Comparison of ENCODE assay signal across 21 cellular contexts in genomic region chr1:108785264-108785663, GRCh38. TPM values are rescaled to one million over a fixed set of nuclear protein-coding genes. Genes with fewer than 3 reads are reported as not detected.
DNase-seq lines count a peak whose midpoint lies in the region; ATAC-seq, FAIRE-seq and TF ChIP-seq lines count a peak whose summit lies in the region.
"Had no signal": no experiment of that assay in that cellular context is flagged by ENCODE, and none has a peak within 500 bp of the region (broad histone marks: within the 10 kb centered on the region; RNA-seq: fewer than 3 reads in every experiment).

No MANE protein-coding gene starts in this region.

- H3K23ac ChIP-seq in mesendoderm (ENCODE audit: low read length) = no peak overlapping the region

- H3K4me2 ChIP-seq in HepG2 (ENCODE audit: low read depth, low read length) = no peak overlapping the region
- H3K4me2 ChIP-seq in mesendoderm (ENCODE audit: low read length) = no peak overlapping the region
- H3K4me2 ChIP-seq: BLaER1 treated with 17β-estradiol and CSF1 and Interleukin-3, amounts not matched to agents 10 nM and 100 nM; KMS-11 had no signal

- no TSS peak for BruUV-seq in HepG2 (replicated peaks; lab: Mats Ljungman, UMichigan)

- H3K79me2 ChIP-seq in HepG2 (ENCODE audit: insufficient read depth, low read length) (no peaks in the 10 kb centered on the region), mesendoderm (ENCODE audit: control insufficient read depth, insufficient read depth, low read length) (no peaks in the 10 kb centered on the region)

- no peak overlapping the region for H2BK15ac ChIP-seq in mesendoderm (replicated peaks; ENCODE audit: low read depth)

- H3K27ac ChIP-seq in HepG2 (ENCODE audit: extremely low read length, insufficient read depth, low read length) (no peak overlapping the region), right lobe of liver (no peak overlapping the region), mesendoderm (ENCODE audit: low read depth, low read length) (no peak overlapping the region)
- H3K27ac ChIP-seq: BLaER1 treated with 17β-estradiol and CSF1 and Interleukin-3, amounts not matched to agents 10 nM and 100 nM; KMS-11 had no signal

- no peak overlapping the region for H2AFZ ChIP-seq in HepG2 (ENCODE audit: low read length)

- H3K27me3 Mint-ChIP-seq in endothelial cell (ENCODE audit: unreplicated experiment) = no peaks in the 10 kb centered on the region
- H3K27me3 Mint-ChIP-seq: B cell; CD4-positive, CD25-positive, alpha-beta regulatory T cell had no signal

- H4K5ac ChIP-seq in mesendoderm (ENCODE audit: low read length) = no peak overlapping the region

- H3K4me3 ChIP-seq in HepG2 (replicated peaks in 1 of 3; ENCODE audit: insufficient read depth in 1 of 3, low read depth in 2 of 3, low read length in 3 of 3) (no peak overlapping the region), right lobe of liver (no peak overlapping the region), NT2/D1 (ENCODE audit: insufficient read length, low read depth) (no peak overlapping the region), mesendoderm (ENCODE audit: low read length) (no peak overlapping the region)
- H3K4me3 ChIP-seq: GM12878 had no signal

- peaks cover 19% of the 10 kb centered on the region for H3K9me3 Mint-ChIP-seq in endothelial cell (ENCODE audit: unreplicated experiment)

- no peaks in the 10 kb centered on the region for H3K4me1 ChIP-seq in HepG2 (ENCODE audit: insufficient read depth, low read length)
- no peaks in the 10 kb centered on the region for H3K4me1 ChIP-seq in right lobe of liver
- no peaks in the 10 kb centered on the region for H3K4me1 ChIP-seq in NT2/D1 (ENCODE audit: insufficient read depth, insufficient read length)
- H3K4me1 ChIP-seq in mesendoderm (ENCODE audit: control insufficient read depth, low read depth, low read length) = no peaks in the 10 kb centered on the region
- H3K4me1 ChIP-seq: BLaER1 treated with 17β-estradiol and CSF1 and Interleukin-3, amounts not matched to agents 10 nM and 100 nM had no signal

- intact Hi-C loops in HepG2 (cut with micrococcal nuclease; ENCODE audit: unreplicated experiment) = no loop called here
- intact Hi-C loops in right lobe of liver (cut with DNase I) = no loop called here
- intact Hi-C loops in cardiac septum (cut with DNase I) = no loop called here

- no peak overlapping the region for H2AK5ac ChIP-seq in mesendoderm (ENCODE audit: low read length)

- WGBS in HepG2 (ENCODE audit: low lambda C conversion rate) = 92% methylated on average over 5 of the region's 6 CpGs
- 100% methylated on average over 2 of the region's 6 CpGs for WGBS in right lobe of liver (ENCODE audit: insufficient coverage, low coverage, low lambda C conversion rate, missing lambda C conversion rate)
- WGBS in mesendoderm (ENCODE audit: extremely low coverage, insufficient coverage, low lambda C conversion rate) = no CpG with 5 or more reads among the region's 6 CpGs

- H2BK5ac ChIP-seq in mesendoderm (ENCODE audit: low read length) = no peak overlapping the region

- CTCF ChIA-PET in HepG2 (lab: Yijun Ruan, JAX; ENCODE audit: low intra/inter-chr PET ratio, low total read pairs) = no interaction called here

- no peaks in the 10 kb centered on the region for H3K27me3 ChIP-seq in HepG2 (ENCODE audit: control insufficient read depth in 1 of 2, insufficient read depth in 2 of 2, low read length in 2 of 2)
- no peaks in the 10 kb centered on the region for H3K27me3 ChIP-seq in right lobe of liver
- H3K27me3 ChIP-seq in NT2/D1 (ENCODE audit: insufficient read depth, insufficient read length) = no peaks in the 10 kb centered on the region
- H3K27me3 ChIP-seq in mesendoderm (ENCODE audit: insufficient read depth, low read length, poor library complexity) = no peaks in the 10 kb centered on the region
- H3K27me3 ChIP-seq: BLaER1 treated with 17β-estradiol and CSF1 and Interleukin-3, amounts not matched to agents 10 nM and 100 nM had no signal

- POLR2A ChIA-PET in HepG2 (lab: Yijun Ruan, JAX) = no interaction called here

- TF ChIP-seq CTCF in HepG2 (CRISPR knock-in tag; IDR thresholded peaks at IDR 0.05) (no peak), right lobe of liver (IDR thresholded peaks at IDR 0.05) (no peak), endothelial cell (IDR thresholded peaks at IDR 0.05; ENCODE audit: unreplicated experiment) (no peak)

- peaks cover 6% of the 10 kb centered on the region for H3K4me1 Mint-ChIP-seq in endothelial cell (ENCODE audit: unreplicated experiment)
- H3K4me1 Mint-ChIP-seq: B cell had no signal

- no peaks in the 10 kb centered on the region for H4K20me1 ChIP-seq in HepG2 (ENCODE audit: insufficient read depth, low read length)
- H4K20me1 ChIP-seq: BLaER1 treated with 17β-estradiol and CSF1 and Interleukin-3, amounts not matched to agents 10 nM and 100 nM had no signal

- TF ChIP-seq POLR2A in HepG2 (IDR thresholded peaks at IDR 0.05; ENCODE audit: insufficient read depth in 1 of 2, low read depth in 2 of 2, low read length in 2 of 2) (no peak), right lobe of liver (IDR thresholded peaks at IDR 0.05) (no peak)

- ATAC-seq in HepG2 (no peak), right lobe of liver (no peak), HG02885 (IDR thresholded peaks at IDR 0.05; ENCODE audit: poor library complexity, unreplicated experiment) (no peak)
- ATAC-seq: GM12878, HCT116 had no signal

- TF ChIP-seq RAD21 in HepG2 (CRISPR knock-in tag; IDR thresholded peaks at IDR 0.05) = no peak

- peaks cover 20% of the 10 kb centered on the region for H3K9me3 ChIP-seq in HepG2 (ENCODE audit: low read length)
- H3K9me3 ChIP-seq in right lobe of liver = no peaks in the 10 kb centered on the region
- peaks cover 42% of the 10 kb centered on the region for H3K9me3 ChIP-seq in NT2/D1 (ENCODE audit: insufficient read depth, low read length)

- H3K18ac ChIP-seq in mesendoderm (ENCODE audit: low read length) = no peak overlapping the region

- no peak overlapping the region for H2BK120ac ChIP-seq in mesendoderm (ENCODE audit: low read depth, low read length)

- no peak overlapping the region for H3K27ac Mint-ChIP-seq in endothelial cell (ENCODE audit: unreplicated experiment)
- H3K27ac Mint-ChIP-seq: B cell had no signal

- H3K79me1 ChIP-seq in mesendoderm (ENCODE audit: low read length) = no peaks in the 10 kb centered on the region

- H3K56ac ChIP-seq in mesendoderm (ENCODE audit: low read length) = no peak overlapping the region

- H3K36me3 Mint-ChIP-seq in endothelial cell (ENCODE audit: low read depth, unreplicated experiment) = peaks cover 75% of the 10 kb centered on the region

- TF ChIP-seq EP300 in HepG2 (IDR thresholded peaks at IDR 0.05; ENCODE audit: low read depth in 2 of 2, low read length in 2 of 2) (no peak), HepG2 (CRISPR knock-in tag; IDR thresholded peaks at IDR 0.05; ENCODE audit: borderline replicate concordance) (no peak)

- H3K36me3 ChIP-seq in HepG2 (replicated peaks in 1 of 2; ENCODE audit: control insufficient read depth in 1 of 2, insufficient read depth in 2 of 2, low read length in 2 of 2) = peaks cover 2 to 17% of the 10 kb centered on the region in 2 experiments
- peaks cover 0 to 22% (median 7%) of the 10 kb centered on the region in 4 donors for H3K36me3 ChIP-seq in right lobe of liver
- H3K36me3 ChIP-seq in NT2/D1 (ENCODE audit: insufficient read depth, insufficient read length, low read length) = peaks cover 45% of the 10 kb centered on the region
- H3K36me3 ChIP-seq in mesendoderm (ENCODE audit: control insufficient read depth, insufficient read depth, low read length) = peaks cover 2% of the 10 kb centered on the region

- H3K9ac ChIP-seq in HepG2 (ENCODE audit: insufficient read depth, low read depth, low read length) = no peak overlapping the region
- H3K9ac ChIP-seq in NT2/D1 (ENCODE audit: insufficient read length, low read depth) = no peak overlapping the region
- no peak overlapping the region for H3K9ac ChIP-seq in mesendoderm (ENCODE audit: low read length)
- H3K9ac ChIP-seq: BLaER1 treated with 17β-estradiol and CSF1 and Interleukin-3, amounts not matched to agents 10 nM and 100 nM; KMS-11 had no signal

- H3K4ac ChIP-seq in mesendoderm (ENCODE audit: low read depth, low read length) = no peak overlapping the region

- FAIRE-seq in HepG2 (lab: Jason Lieb, UNC) = no peak
- FAIRE-seq: GM12878 had no signal

- in situ Hi-C loops in HepG2 (cut with HindIII; ENCODE audit: extremely low pct_ligation_motif_present, low pct_unique_long_range_greater_than_20kb) = no loop called here

- no peak for DNase-seq in HepG2 (ENCODE audit: low spot score)
- no peak for DNase-seq in right lobe of liver
- DNase-seq in NT2/D1 (ENCODE audit: low read depth, low spot score) = peak; percentile 20
- DNase-seq in endothelial cell (ENCODE audit: low spot score) = no peak
- peak; percentile 30 for DNase-seq in mesendoderm
- DNase-seq in cardiac septum (ENCODE audit: low spot score) = no peak
- DNase-seq in NOMO-1 (lab: John Stamatoyannopoulos, UW; ENCODE audit: unreplicated experiment in 2 of 2) = no peak
- DNase-seq: 8988T; CD4-positive, CD25-positive, alpha-beta regulatory T cell; CD8-positive, alpha-beta memory T cell; COR-L47; DMS 273 treated with DMSO at 0.1 percent for 48 hours; DMS79; GOT3; H7 had no signal

- H3K4me3 Mint-ChIP-seq in endothelial cell (ENCODE audit: unreplicated experiment) = peak overlapping the region; percentile 84
- H3K4me3 Mint-ChIP-seq: B cell; CD4-positive, CD25-positive, alpha-beta regulatory T cell; CD8-positive, alpha-beta memory T cell had no signal

- H4K8ac ChIP-seq in mesendoderm (ENCODE audit: low read depth, low read length) = no peak overlapping the region

RNA-seq across cellular contexts. Expression of gene STXBP3, which starts 38.8 kb away (rescaled TPM):
- total RNA-seq in HepG2 (2016; rRNA removed; fragmentation: Illumina TruSeq; extraction: Trizol) (20.8 and 31.6 TPM in 2 replicates), right lobe of liver (10 to 100 TPM; 15.3 to 32.2 (median 22.3) TPM), endothelial cell (ENCODE audit: unreplicated experiment) (44.8 TPM), cardiac septum (30.3 TPM)
- total RNA-seq in HepG2 (2016; cell fraction: cytosol; rRNA removed; fragmentation: Illumina TruSeq; extraction: Trizol; ENCODE audit: low read depth) = 2.4 and 2.8 TPM in 2 replicates
- 24.7 and 30.2 TPM in 2 replicates for total RNA-seq in HepG2 (2016; cell fraction: insoluble cytoplasmic fraction; rRNA removed; fragmentation: Illumina TruSeq; extraction: Trizol)
- total RNA-seq in HepG2 (2016; cell fraction: membrane; rRNA removed; fragmentation: Illumina TruSeq; extraction: Trizol) = 4.7 and 7.3 TPM in 2 replicates
- total RNA-seq in HepG2 (2016; cell fraction: nucleus; rRNA removed; fragmentation: Illumina TruSeq; extraction: Trizol) = 25.5 and 31.7 TPM in 2 replicates
- 11.2 and 13.0 TPM in 2 replicates for polyA plus RNA-seq in HepG2 (2011; rRNA removed)
- 3.6 and 7.5 TPM in 2 replicates for polyA plus RNA-seq in HepG2 (2011; cell fraction: cytosol; rRNA removed)
- 5.4 and 9.0 TPM in 2 replicates for polyA plus RNA-seq in HepG2 (2011; cell fraction: nucleus; rRNA removed)
- 18.2 and 24.4 TPM in 2 replicates for polyA plus RNA-seq in HepG2 (2012)
- polyA plus RNA-seq in HepG2 (2016; cell fraction: cytosol; fragmentation: Illumina TruSeq; extraction: Trizol; ENCODE audit: low read depth) = 0.51 and 0.74 TPM in 2 replicates
- 26.4 and 31.6 TPM in 2 replicates for polyA plus RNA-seq in HepG2 (2016; cell fraction: insoluble cytoplasmic fraction; fragmentation: Illumina TruSeq; extraction: Trizol; ENCODE audit: low read depth)
- 1.9 and 2.1 TPM in 2 replicates for polyA plus RNA-seq in HepG2 (2016; cell fraction: membrane; fragmentation: Illumina TruSeq; extraction: Trizol; ENCODE audit: low read depth)
- polyA plus RNA-seq in HepG2 (2016; cell fraction: nucleus; fragmentation: Illumina TruSeq; extraction: Trizol; ENCODE audit: insufficient read depth, low read depth) = 30.6 and 30.8 TPM in 2 replicates
- polyA minus RNA-seq in HepG2 (2011; rRNA and poly(A)+ RNA removed; ENCODE audit: low replicate concordance) = 4.5 and 11.2 TPM in 2 replicates
- polyA minus RNA-seq in HepG2 (2011; cell fraction: cytosol; rRNA and poly(A)+ RNA removed) = 10.1 and 13.0 TPM in 2 replicates
- 53.0 and 78.4 TPM in 2 replicates for polyA minus RNA-seq in HepG2 (2011; cell fraction: nucleus; rRNA and poly(A)+ RNA removed)
- 20.5 TPM for polyA plus RNA-seq in mesendoderm (2013, experiment 1 of 2)
- polyA plus RNA-seq in mesendoderm (2013, experiment 2 of 2) = 19.9 TPM

Comparison
In these comparisons a context has a peak if more than half of its experiments do, and no peak if none do; other contexts are left out.
1. DNase-seq: peak in NT2/D1 (single experiment) and mesendoderm (single experiment); none in HepG2 (single experiment), right lobe of liver (0 of 3), endothelial cell (single experiment), cardiac septum (single experiment) and NOMO-1 (0 of 2).